1 cellular context compared by ENCODE assay signal in genomic region chr9:136379003-136379287, GRCh38.
TF ChIP-seq lines count a peak whose summit lies in the region.

No MANE protein-coding gene starts in this region.

TF ChIP-seq in H1, 55 proteins besides CTCF, POLR2A, EP300 and RAD21:
- no peak for TF ChIP-seq E2F6 (IDR thresholded peaks at IDR 0.05)
- no peak for TF ChIP-seq PHF8 (conservative IDR thresholded peaks at IDR 0.05; ENCODE audit: low read depth, low read length)
- no peak for TF ChIP-seq CHD7 (IDR thresholded peaks at IDR 0.05; ENCODE audit: insufficient replicate concordance, low read length)
- no peak for TF ChIP-seq KDM4A (IDR thresholded peaks at IDR 0.05; ENCODE audit: low read depth, low read length, severe bottlenecking)
- no peak for TF ChIP-seq KDM1A (IDR thresholded peaks at IDR 0.05; ENCODE audit: borderline replicate concordance, low read length)
- TF ChIP-seq YY1 (IDR thresholded peaks at IDR 0.05; ENCODE audit: low read depth, low read length) = no peak
- TF ChIP-seq NRF1 (IDR thresholded peaks at IDR 0.05; ENCODE audit: low read depth, low read length) = no peak
- no peak for TF ChIP-seq SP1 (IDR thresholded peaks at IDR 0.05; ENCODE audit: low read depth, low read length)
- no peak for TF ChIP-seq HDAC6 (IDR thresholded peaks at IDR 0.05; ENCODE audit: low read depth, low read length)
- no peak for TF ChIP-seq ATF2 (IDR thresholded peaks at IDR 0.05; ENCODE audit: low read length)
- no peak for TF ChIP-seq RFX5 (IDR thresholded peaks at IDR 0.05; ENCODE audit: borderline replicate concordance, low read depth, low read length)
- TF ChIP-seq SP4 (IDR thresholded peaks at IDR 0.05; ENCODE audit: low read length) = no peak
- TF ChIP-seq NANOG (IDR thresholded peaks at IDR 0.05; ENCODE audit: insufficient read depth, low read depth, low read length, poor library complexity, severe bottlenecking) = no peak
- no peak for TF ChIP-seq RBBP5 (IDR thresholded peaks at IDR 0.05; ENCODE audit: borderline replicate concordance, low read depth, low read length)
- no peak for TF ChIP-seq TCF12 (IDR thresholded peaks at IDR 0.05; ENCODE audit: low read depth, low read length)
